Comparison of ENCODE assay signal across 8 cellular contexts in the genomic region with DNA sequence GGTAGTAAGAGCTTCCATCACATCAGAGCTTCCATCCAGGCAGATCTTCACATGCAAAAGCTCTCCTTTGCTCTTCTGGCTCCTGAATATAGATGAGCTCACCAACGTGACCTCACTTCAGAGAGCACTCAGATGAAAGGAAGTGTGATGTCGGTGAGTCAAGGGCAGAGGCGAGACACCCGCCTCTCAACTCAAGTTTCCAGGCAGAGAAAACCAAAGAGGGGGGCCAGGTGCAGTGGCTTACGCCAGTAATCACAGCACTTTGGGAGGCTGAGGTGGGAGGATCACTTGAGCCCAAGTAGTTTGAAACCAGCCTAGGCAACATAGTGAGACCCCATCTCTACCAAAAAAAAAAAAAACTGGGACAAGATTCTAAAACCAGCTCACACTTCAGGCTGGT.
DNase-seq lines count a peak whose midpoint lies in the region; ATAC-seq, FAIRE-seq and TF ChIP-seq lines count a peak whose summit lies in the region.

No MANE protein-coding gene starts in this region.

- no peak for TF ChIP-seq CTCF in A549 (IDR thresholded peaks at IDR 0.05)

- H3K27ac ChIP-seq in A549: peak overlapping the region in 1 of 2 experiments; percentile 1; a peak in 1 of 6 replicates

- 0 out of 3 replicates have a peak overlapping the region, but pooled peaks have one; percentile 1 for H3K4me2 ChIP-seq in A549

- H3K4me1 ChIP-seq in A549: peaks cover 9% of the 10 kb centered on the region; the same call in 1 of the 3 replicates

- no peak for ATAC-seq in A549
- ATAC-seq in GM21723 (IDR thresholded peaks at IDR 0.05; ENCODE audit: unreplicated experiment): peak; percentile 76
- ATAC-seq in left colon: peak; percentile 60

- H3K4me3 ChIP-seq in A549: no peak overlapping the region

- no peak for TF ChIP-seq RAD21 in A549 (conservative IDR thresholded peaks at IDR 0.05 in 1 of 2, IDR thresholded peaks at IDR 0.05 in 1 of 2)

- no peak for TF ChIP-seq EP300 in A549 (IDR thresholded peaks at IDR 0.05)

- no peak for TF ChIP-seq POLR2A in A549 (IDR thresholded peaks at IDR 0.05; ENCODE audit: low read length)

- H3K9me3 ChIP-seq in A549: no peaks in the 10 kb centered on the region

- POLR2A ChIA-PET in A549 (lab: Yijun Ruan, JAX): interaction anchor here (1.6 kb wide), 1 partner anchor 127 kb away, joined by 12 read pairs; a partner anchor contains a TSS

- DNase-seq in A549 (ENCODE audit: low read depth in 1 of 2, low spot score in 1 of 2) (peak in 1 of 2 experiments; percentile 9), NCI-H69 (lab: John Stamatoyannopoulos, UW) (peak; percentile 5), left colon (peak; percentile 22 to 37), HuH-7.5 (ENCODE audit: low spot score) (no peak), NOMO-1 treated with dmso at 0.1 percent for 144 hours (lab: John Stamatoyannopoulos, UW; ENCODE audit: unreplicated experiment) (no peak)
- DNase-seq in activated naive CD4-positive, alpha-beta T cell (lab: John Stamatoyannopoulos, UW): peak; percentile 19 to 35 (median 22)
- peak; percentile 51 to 65 for DNase-seq in stimulated activated CD8-positive, alpha-beta memory T cell treated with anti-CD3 and anti-CD28 coated beads, Interleukin-2, amount 100 ng/mL, for 48 hours (ENCODE audit: low read depth in 2 of 2)

- CTCF ChIA-PET in A549 (lab: Yijun Ruan, JAX): interaction anchor here (0.6 to 1.7 kb wide), 2 partner anchors 13 to 162 kb away, joined by 3 read pairs; no protein-coding TSS in a partner anchor

- 75% methylated on average over 5 of the region's 5 CpGs for whole genome bisulfite sequencing in A549 (ENCODE audit: missing lambda C conversion rate)

- intact Hi-C loops in left colon (cut with DNase I, micrococcal nuclease): no loop called here

- FAIRE-seq in A549 (lab: Jason Lieb, UNC): no peak

TF ChIP-seq in A549, 52 proteins besides CTCF, POLR2A, EP300 and RAD21:
- TF ChIP-seq, protein P1, sequence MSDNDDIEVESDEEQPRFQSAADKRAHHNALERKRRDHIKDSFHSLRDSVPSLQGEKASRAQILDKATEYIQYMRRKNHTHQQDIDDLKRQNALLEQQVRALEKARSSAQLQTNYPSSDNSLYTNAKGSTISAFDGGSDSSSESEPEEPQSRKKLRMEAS (IDR thresholded peaks at IDR 0.05): no peak
- TF ChIP-seq GATA3 (IDR thresholded peaks at IDR 0.05; ENCODE audit: borderline replicate concordance) (no peak), KDM1A (IDR thresholded peaks at IDR 0.05; ENCODE audit: low read depth) (no peak), CEBPB (IDR thresholded peaks at IDR 0.05) (no peak), HDAC2 (IDR thresholded peaks at IDR 0.05) (no peak), FOSL2 (IDR thresholded peaks at IDR 0.05) (no peak), FOSL2 (CRISPR knock-in tag; IDR thresholded peaks at IDR 0.05) (no peak), TFCP2L1 (CRISPR knock-in tag; IDR thresholded peaks at IDR 0.05) (no peak), ESRRA (IDR thresholded peaks at IDR 0.05; ENCODE audit: borderline replicate concordance, low read length) (no peak), CHD4 (IDR thresholded peaks at IDR 0.05; ENCODE audit: borderline replicate concordance) (no peak), RFX5 (IDR thresholded peaks at IDR 0.05) (no peak), ZSCAN20 (CRISPR knock-in tag; IDR thresholded peaks at IDR 0.05) (no peak), NFE2L2 (conservative IDR thresholded peaks at IDR 0.05; ENCODE audit: low read length) (no peak)
- TF ChIP-seq, protein P2, sequence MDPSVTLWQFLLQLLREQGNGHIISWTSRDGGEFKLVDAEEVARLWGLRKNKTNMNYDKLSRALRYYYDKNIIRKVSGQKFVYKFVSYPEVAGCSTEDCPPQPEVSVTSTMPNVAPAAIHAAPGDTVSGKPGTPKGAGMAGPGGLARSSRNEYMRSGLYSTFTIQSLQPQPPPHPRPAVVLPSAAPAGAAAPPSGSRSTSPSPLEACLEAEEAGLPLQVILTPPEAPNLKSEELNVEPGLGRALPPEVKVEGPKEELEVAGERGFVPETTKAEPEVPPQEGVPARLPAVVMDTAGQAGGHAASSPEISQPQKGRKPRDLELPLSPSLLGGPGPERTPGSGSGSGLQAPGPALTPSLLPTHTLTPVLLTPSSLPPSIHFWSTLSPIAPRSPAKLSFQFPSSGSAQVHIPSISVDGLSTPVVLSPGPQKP (IDR thresholded peaks at IDR 0.05; ENCODE audit: low read depth, low read length): no peak

Comparison
In these comparisons a context has a peak if more than half of its experiments do, and no peak if none do; other contexts are left out.
1. ATAC-seq: peak in GM21723 (single experiment) and left colon (single experiment); none in A549 (0 of 2).
2. DNase-seq: peak in NCI-H69 (single experiment), activated naive CD4-positive, alpha-beta T cell (4 of 4), left colon (2 of 2) and stimulated activated CD8-positive, alpha-beta memory T cell treated with anti-CD3 and anti-CD28 coated beads, Interleukin-2, amount 100 ng/mL, for 48 hours (2 of 2); none in HuH-7.5 (single experiment) and NOMO-1 treated with dmso at 0.1 percent for 144 hours (single experiment).